16 cellular contexts compared by ENCODE assay signal in the genomic region with DNA sequence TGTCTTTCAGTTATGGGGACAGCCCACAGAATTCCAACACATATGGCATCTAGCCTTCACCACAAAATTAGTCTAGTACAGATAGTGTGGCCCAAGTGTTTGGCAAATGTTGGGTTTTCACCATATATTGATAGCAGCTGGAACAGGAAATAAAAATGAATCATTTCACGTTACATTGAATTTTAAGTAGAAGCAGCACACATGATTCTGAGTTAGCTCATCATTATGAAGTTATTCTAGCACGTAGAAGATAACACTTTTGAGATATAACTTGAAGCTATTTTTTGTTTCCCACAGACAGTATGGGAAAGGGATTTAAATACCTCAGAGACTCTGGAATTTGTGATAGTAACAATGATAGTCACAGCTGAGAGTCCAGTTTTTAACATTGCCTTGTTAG.
A peak's percentile ranks its signal among the peaks of the same experiment; 100 is the strongest.
DNase-seq lines count a peak whose midpoint lies in the region; ATAC-seq and TF ChIP-seq lines count a peak whose summit lies in the region.
"Had no signal": no experiment of that assay in that cellular context is flagged by ENCODE, and none has a peak within 500 bp of the region (broad histone marks: within the 10 kb centered on the region; RNA-seq: fewer than 3 reads in every experiment).

No MANE protein-coding gene starts in this region.

- intact Hi-C loops in Right ventricle myocardium inferior (cut with DNase I) (loop anchor here (2.0 to 5.0 kb wide), 2 partner anchors 41 to 119 kb away; a partner anchor contains a TSS), cardiac septum (cut with DNase I) (loop anchor here (1.0 to 10.0 kb wide), 3 partner anchors 41 to 301 kb away; no protein-coding TSS in a partner anchor), left ventricle myocardium superior (cut with micrococcal nuclease) (loop anchor here (10.0 kb wide), 1 partner anchor 119 kb away; a partner anchor contains a TSS)
- intact Hi-C loops in naive thymus-derived CD4-positive, alpha-beta T cell (cut with micrococcal nuclease), result no loop called here

- H3K4me1 ChIP-seq in naive thymus-derived CD4-positive, alpha-beta T cell (ENCODE audit: control insufficient read depth in 2 of 2, insufficient read depth in 2 of 2, low read length in 2 of 2), result no peaks in the 10 kb centered on the region

- ATAC-seq in Right ventricle myocardium inferior (peak; percentile 39), left ventricle myocardium superior (peak; percentile 28)
- ATAC-seq in naive thymus-derived CD4-positive, alpha-beta T cell, result no peak
- ATAC-seq: left lobe of liver had no signal

- no peaks in the 10 kb centered on the region for H3K9me3 ChIP-seq in naive thymus-derived CD4-positive, alpha-beta T cell (ENCODE audit: control insufficient read depth in 2 of 3, low read length in 3 of 3)

- in situ Hi-C loops in brain microvascular endothelial cell (cut with HindIII; ENCODE audit: low pct_ligation_motif_present, low sequenced_read_pairs), result no loop called here

- DNase-seq in Right ventricle myocardium inferior (ENCODE audit: missing footprints), result no peak
- DNase-seq in cardiac septum (ENCODE audit: low spot score), result no peak
- peak; percentile 74 for DNase-seq in brain microvascular endothelial cell
- DNase-seq in left ventricle myocardium superior, result no peak
- no peak for DNase-seq in naive thymus-derived CD4-positive, alpha-beta T cell
- no peak for DNase-seq in activated T-cell treated with anti-CD3 and anti-CD28 coated beads, Interleukin-2, amount 50 U/mL, for 48 hours
- no peak for DNase-seq in activated effector memory CD4-positive, alpha-beta T cell treated with Interleukin-2 at 50 U/mL for 16 hours
- DNase-seq in SW 1271 (lab: John Stamatoyannopoulos, UW), result no peak
- DNase-seq: activated CD4-positive, alpha-beta T cell treated with anti-CD3 and anti-CD28 coated beads, Interleukin-2, amount 10 ng/mL, durations not matched to agents 7 days and 5 days; anterior cingulate cortex; effector memory CD4-positive, alpha-beta T cell; H7; hippocampal formation; NCI-H1930 had no signal

- no peaks in the 10 kb centered on the region for H3K36me3 Mint-ChIP-seq in naive thymus-derived CD4-positive, alpha-beta T cell

- H3K4me3 Mint-ChIP-seq in naive thymus-derived CD4-positive, alpha-beta T cell, result no peak overlapping the region
- H3K4me3 Mint-ChIP-seq: activated CD4-positive, alpha-beta T cell treated with anti-CD3 and anti-CD28 coated beads, Interleukin-2, amount 10 ng/mL, durations not matched to agents 7 days and 5 days; neural crest cell had no signal

- peak overlapping the region; percentile 68 for H3K27ac ChIP-seq in brain microvascular endothelial cell
- H3K27ac ChIP-seq in naive thymus-derived CD4-positive, alpha-beta T cell (ENCODE audit: low read depth, low read length), result no peak overlapping the region

- TF ChIP-seq CTCF in brain microvascular endothelial cell (IDR thresholded peaks at IDR 0.05; ENCODE audit: low read depth, low read length, missing control alignments), result no peak

- H3K27ac Mint-ChIP-seq in naive thymus-derived CD4-positive, alpha-beta T cell, result no peak overlapping the region
- H3K27ac Mint-ChIP-seq: activated CD4-positive, alpha-beta T cell treated with anti-CD3 and anti-CD28 coated beads, Interleukin-2, amount 10 ng/mL, durations not matched to agents 7 days and 5 days had no signal

- peaks cover 0 to 1% (median 0%) of the 10 kb centered on the region in 7 donors for H3K4me1 Mint-ChIP-seq in naive thymus-derived CD4-positive, alpha-beta T cell
- H3K4me1 Mint-ChIP-seq: activated CD4-positive, alpha-beta T cell treated with anti-CD3 and anti-CD28 coated beads, Interleukin-2, amount 10 ng/mL, durations not matched to agents 7 days and 5 days; neural crest cell had no signal

- H3K27me3 Mint-ChIP-seq in naive thymus-derived CD4-positive, alpha-beta T cell, result no peaks in the 10 kb centered on the region
- H3K27me3 Mint-ChIP-seq: activated CD4-positive, alpha-beta T cell treated with anti-CD3 and anti-CD28 coated beads, Interleukin-2, amount 10 ng/mL, durations not matched to agents 7 days and 5 days had no signal

- no peaks in the 10 kb centered on the region for H3K36me3 ChIP-seq in brain microvascular endothelial cell (replicated peaks)
- H3K36me3 ChIP-seq in naive thymus-derived CD4-positive, alpha-beta T cell (ENCODE audit: control insufficient read depth in 2 of 3, insufficient read depth in 3 of 3, low read length in 3 of 3), result no peaks in the 10 kb centered on the region

- H3K9me3 Mint-ChIP-seq in naive thymus-derived CD4-positive, alpha-beta T cell, result peaks cover 0 to 5% (median 0%) of the 10 kb centered on the region in 11 donors
- H3K9me3 Mint-ChIP-seq: activated CD4-positive, alpha-beta T cell treated with anti-CD3 and anti-CD28 coated beads, Interleukin-2, amount 10 ng/mL, durations not matched to agents 7 days and 5 days; neural crest cell had no signal

- no peak overlapping the region for H3K4me3 ChIP-seq in brain microvascular endothelial cell (ENCODE audit: low read depth, low read length)
- no peak overlapping the region for H3K4me3 ChIP-seq in naive thymus-derived CD4-positive, alpha-beta T cell (ENCODE audit: low read length)

- POLR2A ChIA-PET in naive thymus-derived CD4-positive, alpha-beta T cell (lab: Charles Lee), result no interaction called here

- H3K27me3 ChIP-seq in brain microvascular endothelial cell (replicated peaks), result no peaks in the 10 kb centered on the region
- no peaks in the 10 kb centered on the region for H3K27me3 ChIP-seq in naive thymus-derived CD4-positive, alpha-beta T cell (ENCODE audit: control insufficient read depth in 2 of 2, insufficient read depth in 2 of 2, low read length in 2 of 2)

- CTCF ChIA-PET in naive thymus-derived CD4-positive, alpha-beta T cell (lab: Charles Lee), result no interaction called here

Comparison
In these comparisons a context has a peak if more than half of its experiments do, and no peak if none do; other contexts are left out.
1. intact Hi-C loops: an anchor here in Right ventricle myocardium inferior (2.0 to 5.0 kb wide), cardiac septum (1.0 to 10.0 kb wide) and left ventricle myocardium superior (10.0 kb wide); none called in naive thymus-derived CD4-positive, alpha-beta T cell.